16 cellular contexts compared by ENCODE assay signal in the genomic region with DNA sequence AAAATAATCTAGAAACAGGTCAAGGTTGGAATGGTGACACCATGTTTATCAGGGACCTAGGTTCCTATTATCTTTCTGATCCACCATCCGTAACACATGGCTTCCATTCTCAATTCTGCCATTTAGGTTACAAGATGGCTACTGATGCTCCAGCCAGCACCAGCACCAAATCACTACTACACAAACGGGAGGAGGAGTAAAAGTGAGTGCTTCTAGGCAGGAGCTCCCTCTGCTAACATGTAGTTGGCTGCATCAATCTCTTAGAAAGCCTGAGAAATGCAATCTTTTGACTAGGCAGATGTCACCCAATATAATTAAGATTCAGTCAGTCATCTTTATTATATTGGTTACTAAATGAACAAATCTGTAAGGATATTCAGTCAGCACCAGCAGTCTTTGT.
DNase-seq lines count a peak whose midpoint lies in the region; ATAC-seq and TF ChIP-seq lines count a peak whose summit lies in the region.
"Had no signal": no experiment of that assay in that cellular context is flagged by ENCODE, and none has a peak within 500 bp of the region (broad histone marks: within the 10 kb centered on the region; RNA-seq: fewer than 3 reads in every experiment).

No MANE protein-coding gene starts in this region.

- H3F3A ChIP-seq in smooth muscle cell (ENCODE audit: low read depth): peaks cover 3% of the 10 kb centered on the region

- H3K9me3 ChIP-seq in smooth muscle cell (replicated peaks; ENCODE audit: low read depth): no peaks in the 10 kb centered on the region
- no peaks in the 10 kb centered on the region for H3K9me3 ChIP-seq in mucosa of descending colon
- H3K9me3 ChIP-seq in body of pancreas: no peaks in the 10 kb centered on the region
- H3K9me3 ChIP-seq: adrenal gland; BLaER1 treated with 17β-estradiol and CSF1 and Interleukin-3, amounts not matched to agents 10 nM and 100 nM; vagina had no signal

- no peaks in the 10 kb centered on the region for H4K20me1 ChIP-seq in smooth muscle cell (ENCODE audit: low read depth)
- H4K20me1 ChIP-seq: BLaER1 treated with 17β-estradiol and CSF1 and Interleukin-3, amounts not matched to agents 10 nM and 100 nM had no signal

- H3K4me2 ChIP-seq in smooth muscle cell: peak overlapping the region; percentile 39
- H3K4me2 ChIP-seq: BLaER1 treated with 17β-estradiol and CSF1 and Interleukin-3, amounts not matched to agents 10 nM and 100 nM had no signal

- H3K9ac ChIP-seq in smooth muscle cell (ENCODE audit: low read depth): no peak overlapping the region
- H3K9ac ChIP-seq: BLaER1 treated with 17β-estradiol and CSF1 and Interleukin-3, amounts not matched to agents 10 nM and 100 nM had no signal

- ATAC-seq in activated T-cell treated with anti-CD3 and anti-CD28 coated beads, Interleukin-2, amount 50 U/mL, for 72 hours (replicated peaks in 1 of 2): peak; percentile 31 to 32
- ATAC-seq in T-cell (replicated peaks in 1 of 4) (peak in 1 of 4 experiments; percentile 7), HG03108 (IDR thresholded peaks at IDR 0.05; ENCODE audit: unreplicated experiment) (no peak), mucosa of descending colon (no peak), body of pancreas (no peak)
- ATAC-seq in central memory CD8-positive, alpha-beta T cell (replicated peaks; ENCODE audit: extremely low read depth, poor library complexity, severe bottlenecking): no peak

- H3K4me1 Mint-ChIP-seq in activated T-cell treated with anti-CD3 and anti-CD28 coated beads, Interleukin-2, amount 50 U/mL, for 72 hours (ENCODE audit: low read depth): peaks cover 55% of the 10 kb centered on the region
- H3K4me1 Mint-ChIP-seq in T-cell: peaks cover 20 to 56% (median 48%) of the 10 kb centered on the region in 3 donors
- H3K4me1 Mint-ChIP-seq in central memory CD8-positive, alpha-beta T cell: peaks cover 49% of the 10 kb centered on the region

- POLR2A ChIA-PET in T-cell (lab: Charles Lee): interaction anchor here in 1 of 2 donors (0.6 kb wide), 1 partner anchor 29 kb away, joined by 3 read pairs; no protein-coding TSS in a partner anchor

- CTCF ChIA-PET in T-cell (lab: Charles Lee): interaction anchor here in 1 of 2 donors (0.6 to 1.5 kb wide), 3 partner anchors 26 to 137 kb away, joined by 3 to 4 read pairs (median 3); no protein-coding TSS in a partner anchor

- TF ChIP-seq CTCF in smooth muscle cell (IDR thresholded peaks at IDR 0.05; ENCODE audit: borderline replicate concordance, insufficient read depth, poor library complexity, severe bottlenecking) (no peak), mucosa of descending colon (IDR thresholded peaks at IDR 0.05) (no peak), body of pancreas (IDR thresholded peaks at IDR 0.05) (no peak)

- intact Hi-C loops in mucosa of descending colon (cut with DNase I, micrococcal nuclease) (no loop called here), body of pancreas (cut with DNase I) (no loop called here)

- peaks cover 3 to 7% of the 10 kb centered on the region in 2 donors for H3K9me3 Mint-ChIP-seq in activated T-cell treated with anti-CD3 and anti-CD28 coated beads, Interleukin-2, amount 50 U/mL, for 72 hours
- peaks cover 0 to 4% (median 4%) of the 10 kb centered on the region in 3 donors for H3K9me3 Mint-ChIP-seq in T-cell
- H3K9me3 Mint-ChIP-seq in central memory CD8-positive, alpha-beta T cell: no peaks in the 10 kb centered on the region
- H3K9me3 Mint-ChIP-seq: HFFc6 had no signal

- H3K4me3 ChIP-seq in smooth muscle cell: no peak overlapping the region
- H3K4me3 ChIP-seq in mucosa of descending colon: no peak overlapping the region
- no peak overlapping the region for H3K4me3 ChIP-seq in body of pancreas
- H3K4me3 ChIP-seq: adrenal gland; BLaER1 treated with 17β-estradiol and CSF1 and Interleukin-3, amounts not matched to agents 10 nM and 100 nM; vagina had no signal

- peak overlapping the region; percentile 25 for H3K27ac Mint-ChIP-seq in activated T-cell treated with anti-CD3 and anti-CD28 coated beads, Interleukin-2, amount 50 U/mL, for 72 hours
- peak overlapping the region; percentile 80 to 86 for H3K27ac Mint-ChIP-seq in T-cell
- H3K27ac Mint-ChIP-seq in central memory CD8-positive, alpha-beta T cell (ENCODE audit: low read depth): peak overlapping the region; percentile 75
- H3K27ac Mint-ChIP-seq: HFFc6 had no signal

- no peaks in the 10 kb centered on the region for H3K27me3 ChIP-seq in smooth muscle cell (ENCODE audit: low read depth)
- no peaks in the 10 kb centered on the region for H3K27me3 ChIP-seq in body of pancreas
- H3K27me3 ChIP-seq: adrenal gland; BLaER1 treated with 17β-estradiol and CSF1 and Interleukin-3, amounts not matched to agents 10 nM and 100 nM; vagina had no signal

- H3K27ac ChIP-seq in smooth muscle cell (ENCODE audit: low read depth) (peak overlapping the region; percentile 64), body of pancreas (no peak overlapping the region)
- H3K27ac ChIP-seq: adrenal gland; BLaER1 treated with 17β-estradiol and CSF1 and Interleukin-3, amounts not matched to agents 10 nM and 100 nM; vagina had no signal

- no peak for DNase-seq in activated T-cell treated with anti-CD3 and anti-CD28 coated beads, Interleukin-2, amount 50 U/mL, for 72 hours
- no peak for DNase-seq in activated T-cell treated with anti-CD3 and anti-CD28 coated beads, Interleukin-2, amount 50 U/mL, for 1 hour
- DNase-seq in T-cell (no peak), smooth muscle cell (lab: John Stamatoyannopoulos, UW; ENCODE audit: unreplicated experiment) (no peak), mucosa of descending colon (no peak), body of pancreas (no peak)
- DNase-seq in central memory CD8-positive, alpha-beta T cell (ENCODE audit: low spot score in 2 of 2): no peak
- DNase-seq: adrenal gland; NCI-H1694 treated with DMSO at 0.1 percent for 48 hours; retina; SIG-M5; stimulated activated CD4-positive, alpha-beta T cell treated with anti-CD3 and anti-CD28 coated beads, Interleukin-12 subunit alpha, Interleukin-12 subunit beta, amount 100 ng/mL, for 4 hours had no signal

- H3K36me3 ChIP-seq in smooth muscle cell (ENCODE audit: low read depth) (no peaks in the 10 kb centered on the region), mucosa of descending colon (ENCODE audit: low read depth) (no peaks in the 10 kb centered on the region), body of pancreas (replicated peaks in 1 of 2; ENCODE audit: insufficient read depth in 1 of 2, low read depth in 2 of 2) (no peaks in the 10 kb centered on the region)
- H3K36me3 ChIP-seq: adrenal gland; BLaER1 treated with 17β-estradiol and CSF1 and Interleukin-3, amounts not matched to agents 10 nM and 100 nM; vagina had no signal

- no peak for TF ChIP-seq POLR2A in body of pancreas (IDR thresholded peaks at IDR 0.05)

- H2AFZ ChIP-seq in smooth muscle cell (ENCODE audit: low read depth): no peak overlapping the region

- H3K4me3 Mint-ChIP-seq in activated T-cell treated with anti-CD3 and anti-CD28 coated beads, Interleukin-2, amount 50 U/mL, for 72 hours: peak overlapping the region in 1 of 2 donors; percentile 53
- no peak overlapping the region for H3K4me3 Mint-ChIP-seq in T-cell
- H3K4me3 Mint-ChIP-seq in central memory CD8-positive, alpha-beta T cell: no peak overlapping the region
- H3K4me3 Mint-ChIP-seq: HFFc6 had no signal

- H3K79me2 ChIP-seq in smooth muscle cell (ENCODE audit: low read depth): no peaks in the 10 kb centered on the region

- peaks cover 6% of the 10 kb centered on the region for H3K27me3 Mint-ChIP-seq in activated T-cell treated with anti-CD3 and anti-CD28 coated beads, Interleukin-2, amount 50 U/mL, for 72 hours (ENCODE audit: low read depth)
- no peaks in the 10 kb centered on the region for H3K27me3 Mint-ChIP-seq in T-cell
- H3K27me3 Mint-ChIP-seq in central memory CD8-positive, alpha-beta T cell: no peaks in the 10 kb centered on the region

- H3K36me3 Mint-ChIP-seq in activated T-cell treated with anti-CD3 and anti-CD28 coated beads, Interleukin-2, amount 50 U/mL, for 72 hours (ENCODE audit: insufficient read depth in 2 of 2): peaks cover 3 to 7% of the 10 kb centered on the region in 2 donors
- H3K36me3 Mint-ChIP-seq in T-cell: no peaks in the 10 kb centered on the region
- H3K36me3 Mint-ChIP-seq in central memory CD8-positive, alpha-beta T cell (ENCODE audit: insufficient read depth): peaks cover 2% of the 10 kb centered on the region

- WGBS in smooth muscle cell (ENCODE audit: low lambda C conversion rate): 97% methylated on average over 2 of the region's 2 CpGs
- 85 to 87% methylated on average over 2 of the region's 2 CpGs for WGBS in body of pancreas, 2 donors

- H3K4me1 ChIP-seq in smooth muscle cell (ENCODE audit: low read depth): no peaks in the 10 kb centered on the region
- peaks cover 7% of the 10 kb centered on the region for H3K4me1 ChIP-seq in mucosa of descending colon (ENCODE audit: low read depth)
- H3K4me1 ChIP-seq in body of pancreas: no peaks in the 10 kb centered on the region
- H3K4me1 ChIP-seq: adrenal gland had no signal

Comparison
In these comparisons a context has a peak if more than half of its experiments do, and no peak if none do; other contexts are left out.
1. ATAC-seq: peak in activated T-cell treated with anti-CD3 and anti-CD28 coated beads, Interleukin-2, amount 50 U/mL, for 72 hours (2 of 2); none in central memory CD8-positive, alpha-beta T cell (single experiment), HG03108 (single experiment), mucosa of descending colon (single experiment) and body of pancreas (single experiment).
2. H3K27ac Mint-ChIP-seq: peak in every context shown above with its lines; median percentile 83 in T-cell; 75 in central memory CD8-positive, alpha-beta T cell; 25 in activated T-cell treated with anti-CD3 and anti-CD28 coated beads, Interleukin-2, amount 50 U/mL, for 72 hours.